1 cellular context compared by ENCODE assay signal in genomic region chr5:14713476-14714384, GRCh38.
TF ChIP-seq lines count a peak whose summit lies in the region.

No MANE protein-coding gene starts in this region.

TF ChIP-seq in K562, 482 proteins besides CTCF, POLR2A, EP300 and RAD21 (continued from another document):
- TF ChIP-seq, protein P1, sequence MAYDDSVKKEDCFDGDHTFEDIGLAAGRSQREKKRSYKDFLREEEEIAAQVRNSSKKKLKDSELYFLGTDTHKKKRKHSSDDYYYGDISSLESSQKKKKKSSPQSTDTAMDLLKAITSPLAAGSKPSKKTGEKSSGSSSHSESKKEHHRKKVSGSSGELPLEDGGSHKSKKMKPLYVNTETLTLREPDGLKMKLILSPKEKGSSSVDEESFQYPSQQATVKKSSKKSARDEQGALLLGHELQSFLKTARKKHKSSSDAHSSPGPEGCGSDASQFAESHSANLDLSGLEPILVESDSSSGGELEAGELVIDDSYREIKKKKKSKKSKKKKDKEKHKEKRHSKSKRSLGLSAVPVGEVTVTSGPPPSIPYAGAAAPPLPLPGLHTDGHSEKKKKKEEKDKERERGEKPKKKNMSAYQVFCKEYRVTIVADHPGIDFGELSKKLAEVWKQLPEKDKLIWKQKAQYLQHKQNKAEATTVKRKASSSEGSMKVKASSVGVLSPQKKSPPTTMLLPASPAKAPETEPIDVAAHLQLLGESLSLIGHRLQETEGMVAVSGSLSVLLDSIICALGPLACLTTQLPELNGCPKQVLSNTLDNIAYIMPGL (CRISPR knock-in tag; IDR thresholded peaks at IDR 0.05): no peak
- TF ChIP-seq, protein P2, sequence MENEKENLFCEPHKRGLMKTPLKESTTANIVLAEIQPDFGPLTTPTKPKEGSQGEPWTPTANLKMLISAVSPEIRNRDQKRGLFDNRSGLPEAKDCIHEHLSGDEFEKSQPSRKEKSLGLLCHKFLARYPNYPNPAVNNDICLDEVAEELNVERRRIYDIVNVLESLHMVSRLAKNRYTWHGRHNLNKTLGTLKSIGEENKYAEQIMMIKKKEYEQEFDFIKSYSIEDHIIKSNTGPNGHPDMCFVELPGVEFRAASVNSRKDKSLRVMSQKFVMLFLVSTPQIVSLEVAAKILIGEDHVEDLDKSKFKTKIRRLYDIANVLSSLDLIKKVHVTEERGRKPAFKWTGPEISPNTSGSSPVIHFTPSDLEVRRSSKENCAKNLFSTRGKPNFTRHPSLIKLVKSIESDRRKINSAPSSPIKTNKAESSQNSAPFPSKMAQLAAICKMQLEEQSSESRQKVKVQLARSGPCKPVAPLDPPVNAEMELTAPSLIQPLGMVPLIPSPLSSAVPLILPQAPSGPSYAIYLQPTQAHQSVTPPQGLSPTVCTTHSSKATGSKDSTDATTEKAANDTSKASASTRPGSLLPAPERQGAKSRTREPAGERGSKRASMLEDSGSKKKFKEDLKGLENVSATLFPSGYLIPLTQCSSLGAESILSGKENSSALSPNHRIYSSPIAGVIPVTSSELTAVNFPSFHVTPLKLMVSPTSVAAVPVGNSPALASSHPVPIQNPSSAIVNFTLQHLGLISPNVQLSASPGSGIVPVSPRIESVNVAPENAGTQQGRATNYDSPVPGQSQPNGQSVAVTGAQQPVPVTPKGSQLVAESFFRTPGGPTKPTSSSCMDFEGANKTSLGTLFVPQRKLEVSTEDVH (IDR thresholded peaks at IDR 0.05; ENCODE audit: low read depth, partially characterized antibody): no peak
